ENCODE assay signal across 9 cellular contexts in the genomic region with DNA sequence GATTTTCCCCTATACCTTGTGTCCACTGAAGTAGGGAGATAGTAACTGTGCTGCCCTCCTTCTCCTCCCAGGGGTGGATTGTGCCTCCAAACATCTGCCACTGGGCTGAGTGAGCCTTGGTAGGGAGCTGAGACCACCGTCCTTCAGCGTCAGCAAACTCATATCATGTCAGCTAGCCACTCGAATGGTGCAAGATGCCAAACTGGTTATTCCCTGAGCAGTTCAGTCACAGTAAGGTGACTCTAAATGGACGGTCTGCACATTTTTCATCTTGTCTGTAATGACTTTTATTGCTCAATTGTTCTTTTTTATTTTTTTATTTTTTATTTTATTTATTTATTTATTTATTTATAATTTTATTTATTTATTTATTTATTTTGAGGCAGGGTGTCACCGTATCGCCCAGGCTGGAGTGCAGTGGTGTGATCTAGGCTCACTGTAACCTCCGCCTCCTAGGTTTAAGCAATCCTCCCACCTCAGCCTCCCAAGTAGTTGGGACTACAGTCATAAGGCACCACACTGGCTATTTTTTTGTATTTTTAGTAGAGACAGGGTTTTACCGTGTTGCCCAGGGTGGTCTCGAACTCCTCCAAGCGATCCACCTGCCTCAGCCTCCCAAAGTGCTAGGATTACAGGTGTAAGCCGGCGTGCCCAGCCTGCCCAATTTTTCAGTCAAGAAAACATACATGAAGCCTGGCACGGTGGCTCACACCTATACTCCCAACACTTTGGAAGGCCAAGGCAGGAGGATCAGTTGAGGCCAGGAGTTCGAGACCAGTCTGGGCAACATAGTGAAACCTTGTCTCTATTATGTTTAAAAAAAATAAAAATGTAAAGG. TPM values are rescaled to one million over a fixed set of nuclear protein-coding genes. Genes with fewer than 3 reads are reported as not detected.
A peak's percentile ranks its signal among the peaks of the same experiment; 100 is the strongest.
DNase-seq lines count a peak whose midpoint lies in the region; ATAC-seq and FAIRE-seq lines count a peak whose summit lies in the region.
"Had no signal": no experiment of that assay in that cellular context is flagged by ENCODE, and none has a peak within 500 bp of the region (broad histone marks: within the 10 kb centered on the region; RNA-seq: fewer than 3 reads in every experiment).

No MANE protein-coding gene starts in this region.

- H3K36me3 Mint-ChIP-seq in T-helper 1 cell treated with Interleukin-12 subunit alpha and Interleukin-12 subunit beta and Interleukin-4 antibody, amounts not matched to agents 30 μg/mL and 1 μg/mL, for 36 hours (ENCODE audit: low read depth): peaks cover 13% of the 10 kb centered on the region
- H3K36me3 Mint-ChIP-seq in activated naive CD8-positive, alpha-beta T cell: peaks cover 7% of the 10 kb centered on the region

- intact Hi-C loops in left colon (cut with DNase I, micrococcal nuclease): no loop called here

- peak; percentile 4 for ATAC-seq in left colon
- no peak for ATAC-seq in GM18907 (IDR thresholded peaks at IDR 0.05; ENCODE audit: unreplicated experiment)

- peak overlapping the region; percentile 96 for H3K27ac Mint-ChIP-seq in T-helper 1 cell treated with Interleukin-12 subunit alpha and Interleukin-12 subunit beta and Interleukin-4 antibody, amounts not matched to agents 30 μg/mL and 1 μg/mL, for 36 hours
- peak overlapping the region; percentile 98 for H3K27ac Mint-ChIP-seq in activated naive CD8-positive, alpha-beta T cell

- DNase-seq in T-helper 1 cell (no peak), left colon (no peak), HuH-7.5 (ENCODE audit: low spot score) (no peak), GM19239 (ENCODE audit: insufficient read length, low spot score) (no peak)
- DNase-seq: NCI-H1417 treated with DMSO at 0.1 percent for 48 hours had no signal

- H3K9me3 Mint-ChIP-seq in T-helper 1 cell treated with Interleukin-12 subunit alpha and Interleukin-12 subunit beta and Interleukin-4 antibody, amounts not matched to agents 30 μg/mL and 1 μg/mL, for 36 hours: no peaks in the 10 kb centered on the region
- H3K9me3 Mint-ChIP-seq in activated naive CD8-positive, alpha-beta T cell (ENCODE audit: low read depth): no peaks in the 10 kb centered on the region

- peak overlapping the region in 1 of 5 donors; percentile 48 for H3K4me3 ChIP-seq in subcutaneous abdominal adipose tissue (ENCODE audit: low read depth in 1 of 5, low read length in 5 of 5)

- peaks cover 31% of the 10 kb centered on the region for H3K4me1 Mint-ChIP-seq in T-helper 1 cell treated with Interleukin-12 subunit alpha and Interleukin-12 subunit beta and Interleukin-4 antibody, amounts not matched to agents 30 μg/mL and 1 μg/mL, for 36 hours (ENCODE audit: low read depth)
- H3K4me1 Mint-ChIP-seq in activated naive CD8-positive, alpha-beta T cell (ENCODE audit: low read depth): peaks cover 46% of the 10 kb centered on the region

- no peaks in the 10 kb centered on the region for H3K27me3 Mint-ChIP-seq in T-helper 1 cell treated with Interleukin-12 subunit alpha and Interleukin-12 subunit beta and Interleukin-4 antibody, amounts not matched to agents 30 μg/mL and 1 μg/mL, for 36 hours (ENCODE audit: low read depth)
- H3K27me3 Mint-ChIP-seq in activated naive CD8-positive, alpha-beta T cell: no peaks in the 10 kb centered on the region

- H3K9ac ChIP-seq in subcutaneous abdominal adipose tissue (ENCODE audit: low read length in 5 of 5): peak overlapping the region in 4 of 5 donors; percentile 2 to 73 (median 58)

- H3K4me1 ChIP-seq in subcutaneous abdominal adipose tissue (ENCODE audit: control insufficient read depth in 5 of 5, insufficient read depth in 5 of 5, low read length in 5 of 5): peaks cover 4 to 31% (median 24%) of the 10 kb centered on the region in 5 donors

- no peaks in the 10 kb centered on the region for H3K9me3 ChIP-seq in subcutaneous abdominal adipose tissue (ENCODE audit: control insufficient read depth in 5 of 5, low read length in 5 of 5)

- H3K4me3 Mint-ChIP-seq in T-helper 1 cell treated with Interleukin-12 subunit alpha and Interleukin-12 subunit beta and Interleukin-4 antibody, amounts not matched to agents 30 μg/mL and 1 μg/mL, for 36 hours: no peak overlapping the region
- peak overlapping the region; percentile 78 for H3K4me3 Mint-ChIP-seq in activated naive CD8-positive, alpha-beta T cell

- no peak for FAIRE-seq in GM19239 (lab: Jason Lieb, UNC)

- no peaks in the 10 kb centered on the region for H3K36me3 ChIP-seq in subcutaneous abdominal adipose tissue (ENCODE audit: control insufficient read depth in 5 of 5, insufficient read depth in 5 of 5, low read length in 5 of 5)

- no peaks in the 10 kb centered on the region for H3K27me3 ChIP-seq in subcutaneous abdominal adipose tissue (ENCODE audit: control insufficient read depth in 5 of 5, insufficient read depth in 4 of 5, low read length in 5 of 5)

- H3K27ac ChIP-seq in subcutaneous abdominal adipose tissue (ENCODE audit: low read depth, low read length): peak overlapping the region; percentile 88

RNA-seq across cellular contexts. Expression of a gene that starts 8.8 kb away (rescaled TPM):
- 100 to 1,000 TPM; 263 to 293 TPM for total RNA-seq in left colon
